Comparison of ENCODE assay signal across 19 cellular contexts in genomic region chr3:195265363-195265976, GRCh38. TPM values are rescaled to one million over a fixed set of nuclear protein-coding genes. Genes with fewer than 3 reads are reported as not detected.
A peak's percentile ranks its signal among the peaks of the same experiment; 100 is the strongest.
DNase-seq lines count a peak whose midpoint lies in the region; ATAC-seq, FAIRE-seq and TF ChIP-seq lines count a peak whose summit lies in the region.
"Had no signal": no experiment of that assay in that cellular context is flagged by ENCODE, and none has a peak within 500 bp of the region (broad histone marks: within the 10 kb centered on the region; RNA-seq: fewer than 3 reads in every experiment).

No MANE protein-coding gene starts in this region.

- no peak overlapping the region for H2AFZ ChIP-seq in GM12878 (ENCODE audit: control insufficient read depth, low read depth, low read length)
- H2AFZ ChIP-seq in H1 (ENCODE audit: low read length) = no peak overlapping the region

- H3K9ac ChIP-seq in GM12878 (ENCODE audit: control insufficient read depth, insufficient read depth, low read length) (no peak overlapping the region), H1 (replicated peaks in 1 of 4; ENCODE audit: extremely low read depth in 1 of 4, low read depth in 3 of 4, low read length in 3 of 4) (no peak overlapping the region)
- H3K9ac ChIP-seq: BLaER1 treated with 17β-estradiol and CSF1 and Interleukin-3, amounts not matched to agents 10 nM and 100 nM had no signal

- H3K27me3 ChIP-seq in GM12878 (replicated peaks in 1 of 2; ENCODE audit: control insufficient read depth in 2 of 2, insufficient read depth in 2 of 2, low read length in 1 of 2) (no peaks in the 10 kb centered on the region), H1 (replicated peaks in 1 of 4; ENCODE audit: control insufficient read depth in 3 of 4, extremely low read depth in 1 of 4, insufficient read depth in 3 of 4, low read length in 3 of 4) (no peaks in the 10 kb centered on the region)
- H3K27me3 ChIP-seq: BLaER1 treated with 17β-estradiol and CSF1 and Interleukin-3, amounts not matched to agents 10 nM and 100 nM had no signal

- H3K23ac ChIP-seq in H1 (ENCODE audit: insufficient read length) = no peak overlapping the region

- no peak overlapping the region for H3K27ac Mint-ChIP-seq in activated CD8-positive, alpha-beta T cell treated with anti-CD3 and anti-CD28 coated beads, Interleukin-2, amount 10 ng/mL, durations not matched to agents 7 days and 5 days
- H3K27ac Mint-ChIP-seq in activated CD8-positive, alpha-beta T cell treated with anti-CD3 and anti-CD28 coated beads for 36 hours = no peak overlapping the region
- H3K27ac Mint-ChIP-seq in stimulated activated naive B cell treated with anti-CD40 and anti-IgM and Interleukin-4, amounts not matched to agents 10 μg/mL and 1 μg/mL and 100 μg/mL, for 72 hours = peak overlapping the region; percentile 66

- POLR2A ChIA-PET in activated CD8-positive, alpha-beta T cell treated with anti-CD3 and anti-CD28 coated beads, Interleukin-2, amount 10 ng/mL, durations not matched to agents 7 days and 5 days (lab: Charles Lee) = no interaction called here
- POLR2A ChIA-PET in activated CD8-positive, alpha-beta T cell treated with anti-CD3 and anti-CD28 coated beads for 36 hours (lab: Charles Lee) = interaction anchor here (0.8 to 1.5 kb wide), 3 partner anchors 10 to 583 kb away, joined by 3 read pairs; no protein-coding TSS in a partner anchor
- POLR2A ChIA-PET in GM12878 (lab: Charles Lee) = interaction anchor here (0.7 to 1.0 kb wide), 2 partner anchors 175 to 593 kb away, joined by 3 to 5 read pairs; partner anchors contain the start of gene LSG1
- POLR2A ChIA-PET in H1 (lab: Charles Lee; ENCODE audit: partially characterized antibody) = no interaction called here

- H3K4me3 ChIP-seq in GM12878 (no peak overlapping the region), H1 (ENCODE audit: extremely low read depth in 1 of 4, insufficient read depth in 2 of 4, low read depth in 3 of 4, low read length in 4 of 4) (no peak overlapping the region)
- H3K4me3 ChIP-seq: BLaER1 treated with 17β-estradiol and CSF1 and Interleukin-3, amounts not matched to agents 10 nM and 100 nM had no signal

- peaks cover 34% of the 10 kb centered on the region for H3K79me1 ChIP-seq in H1 (ENCODE audit: low read depth, low read length)

- no peak overlapping the region for H2BK5ac ChIP-seq in H1 (ENCODE audit: low read depth, low read length)

- H3K14ac ChIP-seq in H1 (ENCODE audit: insufficient read length) = no peak overlapping the region

- peak; percentile 16 for DNase-seq in activated CD8-positive, alpha-beta T cell treated with anti-CD3 and anti-CD28 coated beads, Interleukin-2, amount 10 ng/mL, durations not matched to agents 7 days and 5 days
- no peak for DNase-seq in activated CD8-positive, alpha-beta T cell treated with anti-CD3 and anti-CD28 coated beads for 36 hours
- DNase-seq in GM12878 (ENCODE audit: low read depth, low spot score) (no peak), H1 (ENCODE audit: low read depth in 1 of 2, low spot score in 2 of 2) (peak in 1 of 2 experiments; percentile 47), anterior cingulate cortex (lab: John Stamatoyannopoulos, UW) (no peak), H54 (ENCODE audit: insufficient read length, low spot score) (no peak)
- DNase-seq in stimulated activated naive B cell treated with anti-CD40 and anti-IgM and Interleukin-4, amounts not matched to agents 10 μg/mL and 1 μg/mL and 100 μg/mL, for 72 hours = no peak
- DNase-seq: 8988T; ACHN; Calu3; CD4-positive, CD25-positive, alpha-beta regulatory T cell; DMS 273 treated with DMSO at 0.1 percent for 48 hours; H7 had no signal

- intact Hi-C loops in activated CD8-positive, alpha-beta T cell treated with anti-CD3 and anti-CD28 coated beads for 36 hours (cut with micrococcal nuclease) = no loop called here
- intact Hi-C loops in GM12878 (cut with micrococcal nuclease; ENCODE audit: unreplicated experiment) = loop anchor here (10.0 kb wide), 1 partner anchor 931 kb away; no protein-coding TSS in a partner anchor

- TF ChIP-seq RAD21 in GM12878 (IDR thresholded peaks at IDR 0.05; ENCODE audit: insufficient read depth, low read depth, low read length) = no peak
- TF ChIP-seq RAD21 in H1 (IDR thresholded peaks at IDR 0.05 in 1 of 2, conservative IDR thresholded peaks at IDR 0.05 in 1 of 2; ENCODE audit: low read depth in 2 of 2, low read length in 2 of 2) = no peak; a peak in 1 of 4 replicates

- no peaks in the 10 kb centered on the region for H3K9me3 Mint-ChIP-seq in activated CD8-positive, alpha-beta T cell treated with anti-CD3 and anti-CD28 coated beads, Interleukin-2, amount 10 ng/mL, durations not matched to agents 7 days and 5 days (ENCODE audit: insufficient read depth)
- no peaks in the 10 kb centered on the region for H3K9me3 Mint-ChIP-seq in activated CD8-positive, alpha-beta T cell treated with anti-CD3 and anti-CD28 coated beads for 36 hours
- no peaks in the 10 kb centered on the region for H3K9me3 Mint-ChIP-seq in stimulated activated naive B cell treated with anti-CD40 and anti-IgM and Interleukin-4, amounts not matched to agents 10 μg/mL and 1 μg/mL and 100 μg/mL, for 72 hours
- H3K9me3 Mint-ChIP-seq: CD4-positive, CD25-positive, alpha-beta regulatory T cell had no signal

- H3K79me2 ChIP-seq in GM12878 (ENCODE audit: control insufficient read depth, insufficient read depth, low read length) (peaks cover 9% of the 10 kb centered on the region), H1 (ENCODE audit: control insufficient read depth in 1 of 2, insufficient read depth in 2 of 2, low read length in 2 of 2) (peaks cover 16 to 89% of the 10 kb centered on the region in 2 experiments)

- no peak overlapping the region for H3K56ac ChIP-seq in H1 (replicated peaks; ENCODE audit: insufficient read length, low read depth, low read length)

- H4K8ac ChIP-seq in H1 (ENCODE audit: extremely low read depth, insufficient read depth, low read length) = no peak overlapping the region

- H4K5ac ChIP-seq in H1 (ENCODE audit: insufficient read length, low read depth, low read length) = no peak overlapping the region

- H3K27me3 Mint-ChIP-seq in activated CD8-positive, alpha-beta T cell treated with anti-CD3 and anti-CD28 coated beads, Interleukin-2, amount 10 ng/mL, durations not matched to agents 7 days and 5 days (ENCODE audit: low read depth) = no peaks in the 10 kb centered on the region
- no peaks in the 10 kb centered on the region for H3K27me3 Mint-ChIP-seq in activated CD8-positive, alpha-beta T cell treated with anti-CD3 and anti-CD28 coated beads for 36 hours
- no peaks in the 10 kb centered on the region for H3K27me3 Mint-ChIP-seq in stimulated activated naive B cell treated with anti-CD40 and anti-IgM and Interleukin-4, amounts not matched to agents 10 μg/mL and 1 μg/mL and 100 μg/mL, for 72 hours
- H3K27me3 Mint-ChIP-seq: CD4-positive, CD25-positive, alpha-beta regulatory T cell had no signal

- RAD21 ChIA-PET in GM12878 (lab: Charles Lee; ENCODE audit: unreplicated experiment) = interaction anchor here (2.0 to 5.2 kb wide), 2 partner anchors 10 to 582 kb away, joined by 5 to 41 read pairs; no protein-coding TSS in a partner anchor

- no peak for TF ChIP-seq CTCF in activated CD8-positive, alpha-beta T cell treated with anti-CD3 and anti-CD28 coated beads for 36 hours (IDR thresholded peaks at IDR 0.05)
- no peak for TF ChIP-seq CTCF in GM12878 (IDR thresholded peaks at IDR 0.05 in 2 of 3, conservative IDR thresholded peaks at IDR 0.05 in 1 of 3; ENCODE audit: control insufficient read depth in 2 of 3, extremely low read depth in 1 of 3, insufficient read depth in 1 of 3, low read depth in 3 of 3, low read length in 3 of 3)
- peak in 2 of 3 experiments; percentile 21 to 42; a peak in 2 of 4 replicates for TF ChIP-seq CTCF in H1 (IDR thresholded peaks at IDR 0.05; ENCODE audit: control extremely low read depth in 1 of 3, insufficient read depth in 1 of 3, low read depth in 1 of 3, low read length in 3 of 3)

- FAIRE-seq in GM12878 (lab: Jason Lieb, UNC) (peak; percentile 13), H1 (lab: Jason Lieb, UNC) (no peak), H54 (lab: Jason Lieb, UNC) (no peak)
- FAIRE-seq: GM12892, GM19239, HepG2, HTR-8/SVneo had no signal

- H4K20me1 ChIP-seq in GM12878 (ENCODE audit: control insufficient read depth, insufficient read depth) (no peaks in the 10 kb centered on the region), H1 (replicated peaks in 1 of 2; ENCODE audit: control insufficient read depth in 1 of 2, insufficient read depth in 2 of 2, low read length in 2 of 2) (peaks cover 33 to 45% of the 10 kb centered on the region in 2 experiments)

- H3K4me3 Mint-ChIP-seq in activated CD8-positive, alpha-beta T cell treated with anti-CD3 and anti-CD28 coated beads, Interleukin-2, amount 10 ng/mL, durations not matched to agents 7 days and 5 days = no peak overlapping the region
- H3K4me3 Mint-ChIP-seq in activated CD8-positive, alpha-beta T cell treated with anti-CD3 and anti-CD28 coated beads for 36 hours = no peak overlapping the region
- H3K4me3 Mint-ChIP-seq in stimulated activated naive B cell treated with anti-CD40 and anti-IgM and Interleukin-4, amounts not matched to agents 10 μg/mL and 1 μg/mL and 100 μg/mL, for 72 hours = no peak overlapping the region

- CTCF ChIA-PET in activated CD8-positive, alpha-beta T cell treated with anti-CD3 and anti-CD28 coated beads, Interleukin-2, amount 10 ng/mL, durations not matched to agents 7 days and 5 days (lab: Charles Lee) = interaction anchor here (1.1 to 5.1 kb wide), 2 partner anchors 583 to 593 kb away, joined by 7 to 43 read pairs; partner anchors contain the start of gene LSG1
- CTCF ChIA-PET in activated CD8-positive, alpha-beta T cell treated with anti-CD3 and anti-CD28 coated beads for 36 hours (lab: Charles Lee) = interaction anchor here (1.9 kb wide), 1 partner anchor 583 kb away, joined by 4 read pairs; no protein-coding TSS in a partner anchor
- CTCF ChIA-PET in GM12878 (lab: Yijun Ruan, JAX) = interaction anchor here (1.0 to 2.5 kb wide), 5 partner anchors 8 to 593 kb away, joined by 3 to 10 read pairs (median 3); partner anchors contain the start of gene LSG1
- CTCF ChIA-PET in H1 (lab: Charles Lee; ENCODE audit: partially characterized antibody) = interaction anchor here (0.6 to 1.8 kb wide), 8 partner anchors 12 to 733 kb away, joined by 3 to 7 read pairs (median 4); no protein-coding TSS in a partner anchor

- ATAC-seq in activated CD8-positive, alpha-beta T cell treated with anti-CD3 and anti-CD28 coated beads, Interleukin-2, amount 10 ng/mL, durations not matched to agents 7 days and 5 days = no peak
- no peak for ATAC-seq in activated CD8-positive, alpha-beta T cell treated with anti-CD3 and anti-CD28 coated beads for 36 hours
- ATAC-seq in GM12878 (no peak), HG02973 (IDR thresholded peaks at IDR 0.05; ENCODE audit: unreplicated experiment) (no peak)
- no peak for ATAC-seq in stimulated activated naive B cell treated with anti-CD40 and anti-IgM and Interleukin-4, amounts not matched to agents 10 μg/mL and 1 μg/mL and 100 μg/mL, for 72 hours (replicated peaks)
- ATAC-seq: HepG2 had no signal

- no peak for TF ChIP-seq POLR2A in GM12878 (IDR thresholded peaks at IDR 0.05; ENCODE audit: low read depth, low read length)
- TF ChIP-seq POLR2A in H1 (IDR thresholded peaks at IDR 0.05; ENCODE audit: control extremely low read depth in 1 of 2, low read depth in 2 of 2, low read length in 2 of 2) = no peak
- TF ChIP-seq POLR2A in H54 (IDR thresholded peaks at IDR 0.05; ENCODE audit: low read depth, low read length) = no peak

- 89% methylated on average over 13 of the region's 13 CpGs for WGBS in GM12878 (ENCODE audit: insufficient coverage, insufficient replicate concordance, low lambda C conversion rate, missing lambda C conversion rate)
- whole genome bisulfite sequencing in H1 (ENCODE audit: extremely low coverage in 1 of 2, insufficient coverage in 1 of 2, insufficient read length in 1 of 2, insufficient replicate concordance in 2 of 2, low coverage in 1 of 2, low lambda C conversion rate in 2 of 2, missing lambda C conversion rate in 1 of 2), 2 experiments = 92% methylated on average over 11 of the region's 13 CpGs; no CpG with 5 or more reads in 1 of the 2 experiments

- no peaks in the 10 kb centered on the region for H3K9me3 ChIP-seq in GM12878 (replicated peaks; ENCODE audit: control insufficient read depth, insufficient read depth, low read length)
- H3K9me3 ChIP-seq in H1 (ENCODE audit: insufficient read depth in 2 of 2, low read depth in 1 of 2, low read length in 1 of 2) = no peaks in the 10 kb centered on the region
- H3K9me3 ChIP-seq: BLaER1 treated with 17β-estradiol and CSF1 and Interleukin-3, amounts not matched to agents 10 nM and 100 nM had no signal

- H2BK12ac ChIP-seq in H1 (ENCODE audit: low read depth, low read length) = no peak overlapping the region

- no peak overlapping the region for H4K91ac ChIP-seq in H1 (replicated peaks; ENCODE audit: insufficient read length, low read length)

- H3K4me1 ChIP-seq in GM12878 (ENCODE audit: control insufficient read depth, insufficient read depth, low read length) (peaks cover 13% of the 10 kb centered on the region), H1 (replicated peaks in 1 of 4; ENCODE audit: control insufficient read depth in 3 of 4, insufficient read depth in 4 of 4, low read length in 3 of 4) (peaks cover 5 to 7% (median 6%) of the 10 kb centered on the region in 4 experiments; a peak in 6 of 7 replicates)

- H2BK20ac ChIP-seq in H1 (ENCODE audit: low read length) = no peak overlapping the region

- in situ Hi-C loops in GM12878 (cut with MboI) = loop anchor here (5.0 kb wide), 1 partner anchor 593 kb away; the partner anchor contains the start of gene LSG1

- no peak overlapping the region for H2BK120ac ChIP-seq in H1 (replicated peaks; ENCODE audit: low read depth, low read length)

- no peak overlapping the region for H3K18ac ChIP-seq in H1 (ENCODE audit: extremely low read depth, low read length)

- H2AK5ac ChIP-seq in H1 (ENCODE audit: low read depth, low read length) = no peak overlapping the region

- no peak overlapping the region for H2BK15ac ChIP-seq in H1 (ENCODE audit: low read length)

- H3K4me2 ChIP-seq in GM12878 (ENCODE audit: control insufficient read depth, insufficient read depth) = no peak overlapping the region
- no peak overlapping the region for H3K4me2 ChIP-seq in H1 (ENCODE audit: insufficient read depth in 1 of 2, low read depth in 2 of 2, low read length in 2 of 2)

- SMC1A ChIA-PET in GM12878 (lab: Charles Lee; ENCODE audit: uncharacterized antibody, unreplicated experiment) = interaction anchor here (0.6 to 1.6 kb wide), 2 partner anchors 212 to 593 kb away, joined by 3 read pairs; partner anchors contain the start of gene LSG1

- BruUV-seq in GM12878 (replicated peaks; lab: Mats Ljungman, UMichigan) = no TSS peak

- TF ChIP-seq EP300 in GM12878 (IDR thresholded peaks at IDR 0.05; ENCODE audit: borderline replicate concordance in 1 of 2, control insufficient read depth in 1 of 2, low read depth in 2 of 2, low read length in 2 of 2) = no peak
- TF ChIP-seq EP300 in H1 (IDR thresholded peaks at IDR 0.05; ENCODE audit: borderline replicate concordance in 1 of 2, low read depth in 2 of 2, low read length in 2 of 2) = no peak

- H3K23me2 ChIP-seq in H1 (ENCODE audit: low read depth, low read length) = peaks cover 10% of the 10 kb centered on the region

- no peak overlapping the region for H3K4ac ChIP-seq in H1 (replicated peaks; ENCODE audit: insufficient read length, low read depth, low read length)

- H3K36me3 Mint-ChIP-seq in activated CD8-positive, alpha-beta T cell treated with anti-CD3 and anti-CD28 coated beads, Interleukin-2, amount 10 ng/mL, durations not matched to agents 7 days and 5 days (ENCODE audit: low read depth) = peaks cover 17% of the 10 kb centered on the region
- peaks cover 18% of the 10 kb centered on the region for H3K36me3 Mint-ChIP-seq in activated CD8-positive, alpha-beta T cell treated with anti-CD3 and anti-CD28 coated beads for 36 hours (ENCODE audit: low read depth)
- H3K36me3 Mint-ChIP-seq in stimulated activated naive B cell treated with anti-CD40 and anti-IgM and Interleukin-4, amounts not matched to agents 10 μg/mL and 1 μg/mL and 100 μg/mL, for 72 hours = peaks cover 21 to 31% of the 10 kb centered on the region in 2 donors

- H3K4me1 Mint-ChIP-seq in activated CD8-positive, alpha-beta T cell treated with anti-CD3 and anti-CD28 coated beads, Interleukin-2, amount 10 ng/mL, durations not matched to agents 7 days and 5 days (ENCODE audit: low read depth) = peaks cover 45% of the 10 kb centered on the region
- peaks cover 32% of the 10 kb centered on the region for H3K4me1 Mint-ChIP-seq in activated CD8-positive, alpha-beta T cell treated with anti-CD3 and anti-CD28 coated beads for 36 hours (ENCODE audit: low read depth)
- peaks cover 18 to 28% of the 10 kb centered on the region in 2 donors for H3K4me1 Mint-ChIP-seq in stimulated activated naive B cell treated with anti-CD40 and anti-IgM and Interleukin-4, amounts not matched to agents 10 μg/mL and 1 μg/mL and 100 μg/mL, for 72 hours

- H3K36me3 ChIP-seq in GM12878 (ENCODE audit: control insufficient read depth in 2 of 2, insufficient read depth in 2 of 2, low read length in 1 of 2) (no peaks in the 10 kb centered on the region), H1 (ENCODE audit: control insufficient read depth in 2 of 4, insufficient read depth in 4 of 4, low read length in 3 of 4) (peaks cover 2 to 14% (median 5%) of the 10 kb centered on the region in 4 experiments; a peak in 5 of 8 replicates)

- H3K27ac ChIP-seq in GM12878 (ENCODE audit: control insufficient read depth, insufficient read depth) = no peak overlapping the region
- no peak overlapping the region for H3K27ac ChIP-seq in H1 (ENCODE audit: low read depth, low read length)
- H3K27ac ChIP-seq: BLaER1 treated with 17β-estradiol and CSF1 and Interleukin-3, amounts not matched to agents 10 nM and 100 nM had no signal

RNA-seq across cellular contexts. Expression of gene XXYLT1, which starts 5.5 kb away (rescaled TPM):
- 10 to 100 TPM; 10.8 to 13.3 TPM for total RNA-seq in activated CD8-positive, alpha-beta T cell treated with anti-CD3 and anti-CD28 coated beads, Interleukin-2, amount 10 ng/mL, durations not matched to agents 7 days and 5 days
- total RNA-seq in activated CD8-positive, alpha-beta T cell treated with anti-CD3 and anti-CD28 coated beads for 36 hours = 1 to 10 TPM; 8.4 to 9.6 TPM
- 3.3 and 6.3 TPM in 2 replicates for total RNA-seq in GM12878 (2013; cell fraction: nucleolus; rRNA removed)
- total RNA-seq in GM12878 (2014; rRNA removed) (13.8 and 14.2 TPM in 2 replicates), GM12878 (2014; rRNA removed; fragmentation: Illumina TruSeq; extraction: Trizol) (7.0 and 8.4 TPM in 2 replicates), GM12878 (2021) (12.4 TPM in 2 replicates)
- 2.3 TPM for polyA plus RNA-seq in GM12878 (2011; ENCODE audit: low read depth)
- polyA plus RNA-seq in GM12878 (2011; rRNA removed) (4.7 and 7.4 TPM in 2 replicates), GM12878 (2014; fragmentation: Illumina TruSeq; extraction: Trizol) (8.4 and 9.0 TPM in 2 replicates), GM12878 (2014; fragmentation: Nextera tagmentation; extraction: Ambion mirVana) (1 to 10 TPM; 1.2 to 3.2 TPM), GM12878 (2014; rRNA removed) (10.7 and 12.1 TPM in 2 replicates), GM12878 (2016; fragmentation: Nextera tagmentation; extraction: Ambion mirVana) (10 to 100 TPM in 1 of 2 experiments, 1 to 10 TPM in 1; 9.7 to 11.2 TPM), H1 (2011; rRNA removed) (18.9 and 20.2 TPM in 2 replicates)
- polyA plus RNA-seq in GM12878 (2011; cell fraction: cytosol; rRNA removed) = 8.5 and 11.3 TPM in 2 replicates
- 4.8 and 6.5 TPM in 2 replicates for polyA plus RNA-seq in GM12878 (2011; cell fraction: nucleus; rRNA removed)
- polyA plus RNA-seq in GM12878 (2012) = 3.9 and 4.2 TPM in 2 replicates
- polyA minus RNA-seq in GM12878 (2011; rRNA and poly(A)+ RNA removed) = 7.1 and 7.4 TPM in 2 replicates
- polyA minus RNA-seq in GM12878 (2011; cell fraction: cytosol; rRNA and poly(A)+ RNA removed) = 4.1 and 5.6 TPM in 2 replicates
- 5.8 and 10.0 TPM in 2 replicates for polyA minus RNA-seq in GM12878 (2011; cell fraction: nucleus; rRNA and poly(A)+ RNA removed)
- 23.8 and 24.5 TPM in 2 replicates for total RNA-seq in H1 (2021; fragmentation: NEBNext Ultra II Directional; extraction: Animal tissue kit (Norgen Biotek cat#: 25700))
- polyA plus RNA-seq in H1 (2011; cell fraction: cytosol; rRNA removed) = 21.1 TPM
- 14.9 TPM for polyA plus RNA-seq in H1 (2011; cell fraction: nucleus; rRNA removed)
- 19.3 to 20.5 TPM (median 20.0 TPM) in 4 replicates for polyA plus RNA-seq in H1 (2012, experiment 1 of 2)
- polyA plus RNA-seq in H1 (2012, experiment 2 of 2) = 25.8 TPM
- polyA plus RNA-seq in H1 (2013, experiment 1 of 2) = 29.3 TPM
- polyA plus RNA-seq in H1 (2013, experiment 2 of 2) = 32.6 TPM
- polyA minus RNA-seq in H1 (2011; rRNA and poly(A)+ RNA removed) = 15.2 and 16.2 TPM in 2 replicates
- 22.8 TPM for polyA minus RNA-seq in H1 (2011; cell fraction: cytosol; rRNA and poly(A)+ RNA removed)
- polyA minus RNA-seq in H1 (2011; cell fraction: nucleus; rRNA and poly(A)+ RNA removed) = 31.3 TPM

Comparison
In these comparisons a context has a peak if more than half of its experiments do, and no peak if none do; other contexts are left out.
1. POLR2A ChIA-PET loops: an anchor here in activated CD8-positive, alpha-beta T cell treated with anti-CD3 and anti-CD28 coated beads for 36 hours (0.8 to 1.5 kb wide) and GM12878 (0.7 to 1.0 kb wide); none called in activated CD8-positive, alpha-beta T cell treated with anti-CD3 and anti-CD28 coated beads, Interleukin-2, amount 10 ng/mL, durations not matched to agents 7 days and 5 days and H1.
2. CTCF ChIP-seq: peak in H1 (2 of 3); none in activated CD8-positive, alpha-beta T cell treated with anti-CD3 and anti-CD28 coated beads for 36 hours (single experiment) and GM12878 (0 of 3).